Comparison of ENCODE assay signal across 8 cellular contexts in genomic region chr5:78509145-78509865, GRCh38.
DNase-seq lines count a peak whose midpoint lies in the region; ATAC-seq and TF ChIP-seq lines count a peak whose summit lies in the region.

No MANE protein-coding gene starts in this region.

- TF ChIP-seq CTCF in Caco-2 (IDR thresholded peaks at IDR 0.05; ENCODE audit: insufficient read depth in 1 of 2, low read depth in 1 of 2, low read length in 1 of 2, severe bottlenecking in 1 of 2, unreplicated experiment in 1 of 2) (no peak), MM.1S (IDR thresholded peaks at IDR 0.05; ENCODE audit: low read length) (no peak), colonic mucosa (IDR thresholded peaks at IDR 0.05) (no peak), osteoblast (IDR thresholded peaks at IDR 0.05; ENCODE audit: extremely low read depth, low read depth, low read length) (no peak)

- intact Hi-C loops in Caco-2 (cut with micrococcal nuclease; ENCODE audit: unreplicated experiment), result no loop called here
- intact Hi-C loops in colonic mucosa (cut with DNase I), result no loop called here

- DNase-seq in Caco-2 (no peak), MM.1S (no peak), colonic mucosa (no peak), osteoblast (ENCODE audit: insufficient read length, low spot score, missing footprints) (no peak), DMS53 (lab: John Stamatoyannopoulos, UW) (no peak), NCI-H774 (lab: John Stamatoyannopoulos, UW) (no peak), dermis blood vessel endothelial cell (no peak)

- no peaks in the 10 kb centered on the region for H3K79me2 ChIP-seq in MM.1S (ENCODE audit: low read length)
- H3K79me2 ChIP-seq in osteoblast (ENCODE audit: insufficient read depth, low read length), result peaks cover 17% of the 10 kb centered on the region

- BruUV-seq in Caco-2 (replicated peaks; lab: Mats Ljungman, UMichigan), result no TSS peak

- no peak overlapping the region for H3K4me3 ChIP-seq in Caco-2 (ENCODE audit: low read depth, low read length)
- peak overlapping the region; percentile 46 for H3K4me3 ChIP-seq in MM.1S (ENCODE audit: low read length)
- H3K4me3 ChIP-seq in colonic mucosa, result peak overlapping the region; percentile 39
- H3K4me3 ChIP-seq in osteoblast (ENCODE audit: insufficient read depth, low read length), result no peak overlapping the region

- peaks cover 33% of the 10 kb centered on the region for H3K36me3 Mint-ChIP-seq in Caco-2 (ENCODE audit: insufficient read depth, unreplicated experiment)

- H3K4me3 Mint-ChIP-seq in Caco-2 (ENCODE audit: unreplicated experiment), result peak overlapping the region; percentile 50

- H3K27me3 Mint-ChIP-seq in Caco-2 (ENCODE audit: insufficient read depth, unreplicated experiment), result no peaks in the 10 kb centered on the region

- H3K27me3 ChIP-seq in Caco-2 (replicated peaks; ENCODE audit: control insufficient read depth, insufficient read depth, low read length) (no peaks in the 10 kb centered on the region), MM.1S (replicated peaks; ENCODE audit: insufficient read depth, low read length) (no peaks in the 10 kb centered on the region), colonic mucosa (no peaks in the 10 kb centered on the region), osteoblast (ENCODE audit: insufficient read depth, low read length) (no peaks in the 10 kb centered on the region)

- H3K27ac ChIP-seq in MM.1S (ENCODE audit: low read length) (no peak overlapping the region), colonic mucosa (peak overlapping the region; percentile 21), osteoblast (ENCODE audit: low read depth, low read length) (no peak overlapping the region)

- H3K36me3 ChIP-seq in Caco-2 (ENCODE audit: control insufficient read depth, insufficient read depth, low read length) (no peaks in the 10 kb centered on the region; the same call in 1 of the 2 replicates), MM.1S (replicated peaks; ENCODE audit: insufficient read depth, low read length) (no peaks in the 10 kb centered on the region), colonic mucosa (no peaks in the 10 kb centered on the region), osteoblast (ENCODE audit: insufficient read depth, low read length) (no peaks in the 10 kb centered on the region)

- POLR2A ChIA-PET in Caco-2 (lab: Charles Lee), result no interaction called here

- no peaks in the 10 kb centered on the region for H3K9me3 Mint-ChIP-seq in Caco-2 (ENCODE audit: unreplicated experiment)

- peak overlapping the region; percentile 73; the same call in 1 of the 2 replicates for H3K4me2 ChIP-seq in MM.1S (ENCODE audit: low read depth, low read length)
- H3K4me2 ChIP-seq in osteoblast (ENCODE audit: insufficient read depth, low read length), result peak overlapping the region; percentile 6

- H3K9me3 ChIP-seq in Caco-2 (no peaks in the 10 kb centered on the region), MM.1S (replicated peaks; ENCODE audit: insufficient read depth, low read length) (no peaks in the 10 kb centered on the region), colonic mucosa (no peaks in the 10 kb centered on the region), osteoblast (ENCODE audit: low read depth, low read length) (no peaks in the 10 kb centered on the region)

- H3K4me1 ChIP-seq in Caco-2 (peaks cover 53% of the 10 kb centered on the region), MM.1S (ENCODE audit: low read length) (no peaks in the 10 kb centered on the region), colonic mucosa (peaks cover 5% of the 10 kb centered on the region), osteoblast (ENCODE audit: insufficient read depth, low read length) (peaks cover 47% of the 10 kb centered on the region)

- H3F3A ChIP-seq in MM.1S (ENCODE audit: insufficient read depth, low read length), result no peaks in the 10 kb centered on the region

- H2AFZ ChIP-seq in MM.1S (ENCODE audit: low read length) (peak overlapping the region; percentile 59), osteoblast (ENCODE audit: low read length) (no peak overlapping the region)

- peaks cover 32% of the 10 kb centered on the region for H3K4me1 Mint-ChIP-seq in Caco-2 (ENCODE audit: low read depth, unreplicated experiment)

- no peak for ATAC-seq in GM18909 (IDR thresholded peaks at IDR 0.05; ENCODE audit: poor library complexity, unreplicated experiment)

- H3K27ac Mint-ChIP-seq in Caco-2 (ENCODE audit: unreplicated experiment), result peak overlapping the region; percentile 63

- CTCF ChIA-PET in Caco-2 (lab: Charles Lee), result interaction anchor here (1.0 to 1.6 kb wide), 3 partner anchors 24 to 41 kb away, joined by 3 to 5 read pairs (median 4); no protein-coding TSS in a partner anchor

- H3K9ac ChIP-seq in MM.1S (ENCODE audit: low read length), result no peak overlapping the region; the same call in 1 of the 2 replicates
- H3K9ac ChIP-seq in colonic mucosa (ENCODE audit: low read depth in 2 of 2, low read length in 2 of 2), result peak overlapping the region in 1 of 2 donors; percentile 56

- H4K20me1 ChIP-seq in MM.1S (ENCODE audit: insufficient read depth, low read length), result no peaks in the 10 kb centered on the region
- no peaks in the 10 kb centered on the region for H4K20me1 ChIP-seq in osteoblast (ENCODE audit: insufficient read depth, low read length)

- no peaks in the 10 kb centered on the region for H3K9me2 ChIP-seq in MM.1S (replicated peaks; ENCODE audit: insufficient read depth, low read length)

Comparison
In these comparisons a context has a peak if more than half of its experiments do, and no peak if none do; other contexts are left out.
1. H3K4me3 ChIP-seq: peak in MM.1S (single experiment) and colonic mucosa (single experiment); none in Caco-2 (single experiment) and osteoblast (single experiment).